8 cellular contexts compared by ENCODE assay signal in the genomic region with DNA sequence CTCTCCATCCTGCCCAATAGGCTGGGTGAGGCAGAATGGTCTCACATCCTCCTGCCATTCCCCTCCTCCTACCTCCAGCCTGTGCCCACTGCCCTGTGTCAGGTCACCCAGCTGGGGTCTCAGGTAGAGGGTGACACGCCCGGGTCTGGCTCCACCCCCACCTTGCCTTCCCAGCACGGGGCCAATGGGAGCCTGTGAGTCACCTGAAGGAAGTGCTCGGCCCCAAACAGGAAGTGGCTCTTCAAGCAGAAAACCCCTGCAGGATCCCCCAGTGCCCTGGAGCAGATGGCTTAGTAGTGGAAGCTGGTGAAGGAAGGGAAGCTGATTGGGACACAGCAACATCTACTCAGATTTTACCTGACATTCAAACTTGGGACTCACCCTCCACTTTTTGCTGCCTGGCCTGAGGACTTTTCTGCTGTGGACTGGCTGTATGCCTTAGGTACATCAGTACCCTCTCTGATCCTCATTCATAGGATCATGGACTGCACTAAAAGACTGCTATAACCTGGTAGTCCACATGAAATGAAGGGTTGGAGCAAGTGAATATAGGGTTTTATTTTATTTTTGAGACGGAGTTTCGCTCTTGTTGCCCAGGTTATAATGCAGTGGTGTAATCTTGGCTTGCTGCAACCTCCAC. TPM values are rescaled to one million over a fixed set of nuclear protein-coding genes. Genes with fewer than 3 reads are reported as not detected.
DNase-seq lines count a peak whose midpoint lies in the region; ATAC-seq and TF ChIP-seq lines count a peak whose summit lies in the region.

No MANE protein-coding gene starts in this region.

- no peak overlapping the region for H3K4me3 ChIP-seq in stomach

- H3K27me3 Mint-ChIP-seq in activated CD4-positive, alpha-beta memory T cell treated with anti-CD3 and anti-CD28 coated beads for 36 hours = no peaks in the 10 kb centered on the region

- H3K4me1 ChIP-seq in stomach = peaks cover 0 to 5% (median 0%) of the 10 kb centered on the region in 4 donors

- WGBS in stomach, 5 donors = 46 to 57% (median 50%) methylated on average over 6 of the region's 6 CpGs

- no peaks in the 10 kb centered on the region for H3K9me3 ChIP-seq in stomach

- H3K36me3 ChIP-seq in stomach = no peaks in the 10 kb centered on the region

- H3K27ac Mint-ChIP-seq in activated CD4-positive, alpha-beta memory T cell treated with anti-CD3 and anti-CD28 coated beads for 36 hours = peak overlapping the region; percentile 90

- POLR2A ChIA-PET in activated CD4-positive, alpha-beta memory T cell treated with anti-CD3 and anti-CD28 coated beads for 36 hours (lab: Charles Lee) = interaction anchor here (1.0 to 1.6 kb wide), 2 partner anchors 33 to 74 kb away, joined by 3 to 5 read pairs; no protein-coding TSS in a partner anchor

- TF ChIP-seq EP300 in stomach (IDR thresholded peaks at IDR 0.05) = no peak

- peak overlapping the region; percentile 73 for H3K4me3 Mint-ChIP-seq in activated CD4-positive, alpha-beta memory T cell treated with anti-CD3 and anti-CD28 coated beads for 36 hours

- H3K36me3 Mint-ChIP-seq in activated CD4-positive, alpha-beta memory T cell treated with anti-CD3 and anti-CD28 coated beads for 36 hours = no peaks in the 10 kb centered on the region

- no peak for TF ChIP-seq POLR2A in stomach (IDR thresholded peaks at IDR 0.05)

- TF ChIP-seq CTCF in stomach (IDR thresholded peaks at IDR 0.05) = no peak

- CTCF ChIA-PET in activated CD4-positive, alpha-beta memory T cell treated with anti-CD3 and anti-CD28 coated beads for 36 hours (lab: Charles Lee) = interaction anchor here (0.9 kb wide), 1 partner anchor 46 kb away, joined by 3 read pairs; no protein-coding TSS in a partner anchor

- no peak overlapping the region for H3K27ac ChIP-seq in stomach

- DNase-seq in M059J (ENCODE audit: low read depth) (peak; percentile 70), iris pigment epithelial cell (ENCODE audit: low read depth) (peak; percentile 39), stomach (peak; percentile 27), superior temporal gyrus (ENCODE audit: extremely low spot score) (no peak), NCI-H2029 treated with DMSO at 0.1 percent for 48 hours (lab: John Stamatoyannopoulos, UW) (no peak), NCI-H1092 treated with DMSO at 0.1 percent for 48 hours (lab: John Stamatoyannopoulos, UW) (no peak)
- DNase-seq in activated CD4-positive, alpha-beta memory T cell treated with anti-CD3 and anti-CD28 coated beads for 36 hours = peak; percentile 83

- ATAC-seq in GM19023 (IDR thresholded peaks at IDR 0.05; ENCODE audit: unreplicated experiment) = peak; percentile 58

- intact Hi-C loops in activated CD4-positive, alpha-beta memory T cell treated with anti-CD3 and anti-CD28 coated beads for 36 hours (cut with micrococcal nuclease) = no loop called here
- intact Hi-C loops in stomach (cut with DNase I; ENCODE audit: low total_unique reads) = no loop called here

- no peaks in the 10 kb centered on the region for H3K9me3 Mint-ChIP-seq in activated CD4-positive, alpha-beta memory T cell treated with anti-CD3 and anti-CD28 coated beads for 36 hours

- peaks cover 22% of the 10 kb centered on the region for H3K4me1 Mint-ChIP-seq in activated CD4-positive, alpha-beta memory T cell treated with anti-CD3 and anti-CD28 coated beads for 36 hours (ENCODE audit: low read depth)

- no peaks in the 10 kb centered on the region for H3K27me3 ChIP-seq in stomach

RNA-seq across cellular contexts. Expression of a gene that starts 33.4 kb away (rescaled TPM):
- 8.0 and 13.8 TPM in 2 replicates for total RNA-seq in M059J (2014; rRNA removed; shearing (Covaris generic))
- 10 to 100 TPM; 26.5 to 32.0 TPM for total RNA-seq in activated CD4-positive, alpha-beta memory T cell treated with anti-CD3 and anti-CD28 coated beads for 36 hours
- total RNA-seq in stomach = 10 to 100 TPM in 2 of 5 donors, 1 to 10 TPM in 2, under 1 TPM in 1; 0.58 to 57.6 (median 5.9) TPM
- polyA plus RNA-seq in stomach = 1 to 10 TPM; 3.4 to 6.6 (median 3.9) TPM

RNA-seq across cellular contexts. Expression of a gene that starts 59.3 kb away (rescaled TPM):
- 1.7 and 7.2 TPM in 2 replicates for total RNA-seq in M059J (2014; rRNA removed; shearing (Covaris generic))
- total RNA-seq in activated CD4-positive, alpha-beta memory T cell treated with anti-CD3 and anti-CD28 coated beads for 36 hours = under 1 TPM; 0.12 to 0.51 TPM
- total RNA-seq in stomach = 1 to 10 TPM in 2 of 5 donors, under 1 TPM in 1, not detected in 2; 0.89 to 2.9 (median 1.7) TPM
- polyA plus RNA-seq in stomach = 1 to 10 TPM; 1.2 to 1.8 (median 1.8) TPM

Comparison
In these comparisons a context has a peak if more than half of its experiments do, and no peak if none do; other contexts are left out.
1. DNase-seq: peak in M059J (single experiment), activated CD4-positive, alpha-beta memory T cell treated with anti-CD3 and anti-CD28 coated beads for 36 hours (single experiment), iris pigment epithelial cell (single experiment) and stomach (single experiment); none in superior temporal gyrus (single experiment), NCI-H2029 treated with DMSO at 0.1 percent for 48 hours (single experiment) and NCI-H1092 treated with DMSO at 0.1 percent for 48 hours (single experiment).